8 cellular contexts compared by ENCODE assay signal in the genomic region with DNA sequence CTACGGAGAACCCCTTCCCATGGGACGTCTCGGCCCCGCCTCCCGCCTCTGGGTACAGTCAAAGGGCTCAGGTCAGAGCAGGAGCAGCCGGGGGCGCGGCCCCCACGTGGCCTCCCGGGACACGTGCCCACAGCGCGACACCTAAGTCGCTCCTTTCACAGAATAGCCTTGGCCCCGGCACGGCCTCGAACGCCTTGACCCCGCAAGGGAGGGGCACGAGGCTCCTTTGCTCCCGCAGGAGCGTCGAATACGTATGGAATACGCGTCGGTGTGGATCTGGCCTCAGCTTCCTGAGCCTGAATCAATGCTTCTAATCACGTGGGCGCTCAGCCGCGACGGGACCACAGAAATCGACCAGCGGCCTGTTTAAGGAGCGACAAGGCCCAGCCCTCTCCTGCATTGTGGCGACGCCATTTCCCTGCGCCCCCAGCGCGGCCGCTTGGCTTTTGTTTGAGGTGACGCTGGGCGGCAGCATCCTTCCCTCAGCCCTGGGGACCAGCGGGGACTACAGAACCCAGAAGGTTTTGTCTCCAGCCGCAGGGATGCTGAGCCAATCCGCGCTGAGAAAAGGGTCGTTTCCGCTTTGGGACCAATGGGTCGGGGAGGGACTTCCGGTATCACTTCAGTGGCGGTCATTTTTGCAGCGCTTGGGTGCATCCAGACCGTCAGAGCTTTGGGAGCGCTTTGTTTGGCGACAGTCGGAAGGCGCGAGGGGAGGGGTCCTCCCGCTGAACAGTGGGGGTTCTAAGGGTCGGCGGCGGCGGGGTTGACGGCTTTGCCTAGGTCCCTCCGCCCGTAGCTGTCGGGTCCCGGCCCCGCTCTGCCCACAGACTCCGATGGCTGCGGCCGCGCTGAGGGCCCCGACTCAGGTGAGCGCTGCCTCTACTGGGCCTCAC. TPM values are rescaled to one million over a fixed set of nuclear protein-coding genes. Genes with fewer than 3 reads are reported as not detected.
DNase-seq lines count a peak whose midpoint lies in the region; ATAC-seq, FAIRE-seq and TF ChIP-seq lines count a peak whose summit lies in the region.

Gene ZIK1 (plus strand): TSS at position 625 of the 896 bp plus-strand sequence. CDS start 212 bp downstream, at position 837.

- peaks cover 60% of the 10 kb centered on the region for H3K36me3 Mint-ChIP-seq in GM23338 (ENCODE audit: low read depth)
- H3K36me3 Mint-ChIP-seq in activated CD4-positive, alpha-beta memory T cell treated with anti-CD3 and anti-CD28 coated beads for 36 hours, result peaks cover 51% of the 10 kb centered on the region

- no peaks in the 10 kb centered on the region for H3K27me3 ChIP-seq in GM23338 (ENCODE audit: insufficient read depth)
- no peaks in the 10 kb centered on the region; a peak in 1 of 5 replicates for H3K27me3 ChIP-seq in HepG2 (ENCODE audit: control insufficient read depth in 1 of 2, insufficient read depth in 2 of 2, low read length in 2 of 2)

- H3K27me3 Mint-ChIP-seq in GM23338 (ENCODE audit: insufficient read depth, low read depth, poor library complexity), result peaks cover 18% of the 10 kb centered on the region
- no peaks in the 10 kb centered on the region for H3K27me3 Mint-ChIP-seq in activated CD4-positive, alpha-beta memory T cell treated with anti-CD3 and anti-CD28 coated beads for 36 hours

- no peak for TF ChIP-seq RAD21 in HepG2 (CRISPR knock-in tag; IDR thresholded peaks at IDR 0.05)

- peaks cover 17% of the 10 kb centered on the region; the same call in 1 of the 2 replicates for H3K9me2 ChIP-seq in GM23338 (ENCODE audit: insufficient read depth)

- H3K4me1 ChIP-seq in GM23338 (ENCODE audit: insufficient read depth) (peaks cover 11% of the 10 kb centered on the region), HepG2 (ENCODE audit: insufficient read depth, low read length) (peaks cover 14% of the 10 kb centered on the region)

- TF ChIP-seq CTCF in GM23338 (conservative IDR thresholded peaks at IDR 0.05; ENCODE audit: low read depth in 2 of 2), result peak in 1 of 2 experiments; percentile 26; a peak in 1 of 4 replicates
- TF ChIP-seq CTCF in HepG2 (CRISPR knock-in tag; IDR thresholded peaks at IDR 0.05), result peak; percentile 46

- H3K4me3 Mint-ChIP-seq in GM23338, result peak within 1 kb of the TSS; percentile 95
- peak within 1 kb of the TSS; percentile 86 for H3K4me3 Mint-ChIP-seq in activated CD4-positive, alpha-beta memory T cell treated with anti-CD3 and anti-CD28 coated beads for 36 hours

- H3K4me3 ChIP-seq in GM23338 (peak within 1 kb of the TSS; percentile 94), HepG2 (replicated peaks in 1 of 3; ENCODE audit: insufficient read depth in 1 of 3, low read depth in 2 of 3, low read length in 3 of 3) (peak within 1 kb of the TSS; percentile 61 to 71 (median 65))

- H3K27ac ChIP-seq in GM23338 (ENCODE audit: low read depth), result peak within 1 kb of the TSS; percentile 61; the same call in 1 of the 2 replicates
- H3K27ac ChIP-seq in HepG2 (ENCODE audit: extremely low read length, insufficient read depth, low read length), result no peak within 1 kb of the TSS

- peaks cover 10% of the 10 kb centered on the region for H3K4me1 Mint-ChIP-seq in GM23338
- peaks cover 21% of the 10 kb centered on the region for H3K4me1 Mint-ChIP-seq in activated CD4-positive, alpha-beta memory T cell treated with anti-CD3 and anti-CD28 coated beads for 36 hours (ENCODE audit: low read depth)

- intact Hi-C loops in activated CD4-positive, alpha-beta memory T cell treated with anti-CD3 and anti-CD28 coated beads for 36 hours (cut with micrococcal nuclease), result loop anchor here (5.0 kb wide), 1 partner anchor 804 kb away; the partner anchor contains the start of gene RPS5
- intact Hi-C loops in HepG2 (cut with micrococcal nuclease; ENCODE audit: unreplicated experiment), result no loop called here

- peak; percentile 37 for FAIRE-seq in HepG2 (lab: Jason Lieb, UNC)

- H4K20me1 ChIP-seq in GM23338 (replicated peaks; ENCODE audit: insufficient read depth), result peaks cover 4% of the 10 kb centered on the region
- no peaks in the 10 kb centered on the region for H4K20me1 ChIP-seq in HepG2 (ENCODE audit: insufficient read depth, low read length)

- peak within 1 kb of the TSS; percentile 58 for H3K9ac ChIP-seq in HepG2 (ENCODE audit: insufficient read depth, low read depth, low read length)

- H2AFZ ChIP-seq in GM23338 (peak within 1 kb of the TSS; percentile 94), HepG2 (ENCODE audit: low read length) (no peak within 1 kb of the TSS)

- H3K27ac Mint-ChIP-seq in GM23338, result peak within 1 kb of the TSS; percentile 89
- H3K27ac Mint-ChIP-seq in activated CD4-positive, alpha-beta memory T cell treated with anti-CD3 and anti-CD28 coated beads for 36 hours, result peak within 1 kb of the TSS; percentile 69

- TF ChIP-seq EP300 in HepG2 (IDR thresholded peaks at IDR 0.05; ENCODE audit: low read depth in 2 of 2, low read length in 2 of 2), result no peak
- TF ChIP-seq EP300 in HepG2 (CRISPR knock-in tag; IDR thresholded peaks at IDR 0.05; ENCODE audit: borderline replicate concordance), result no peak

- CTCF ChIA-PET in activated CD4-positive, alpha-beta memory T cell treated with anti-CD3 and anti-CD28 coated beads for 36 hours (lab: Charles Lee), result no interaction called here
- CTCF ChIA-PET in HepG2 (lab: Yijun Ruan, JAX; ENCODE audit: low intra/inter-chr PET ratio, low total read pairs), result no interaction called here

- H3K36me3 ChIP-seq in GM23338 (ENCODE audit: insufficient read depth), result peaks cover 12% of the 10 kb centered on the region; the same call in 1 of the 2 replicates
- peaks cover 0 to 1% of the 10 kb centered on the region in 2 experiments; a peak in 1 of 5 replicates for H3K36me3 ChIP-seq in HepG2 (replicated peaks in 1 of 2; ENCODE audit: control insufficient read depth in 1 of 2, insufficient read depth in 2 of 2, low read length in 2 of 2)

- H3K79me2 ChIP-seq in GM23338 (replicated peaks; ENCODE audit: insufficient read depth), result peaks cover 43% of the 10 kb centered on the region
- no peaks in the 10 kb centered on the region for H3K79me2 ChIP-seq in HepG2 (ENCODE audit: insufficient read depth, low read length)

- no TSS peak for BruUV-seq in HepG2 (replicated peaks; lab: Mats Ljungman, UMichigan)

- H3K4me2 ChIP-seq in GM23338 (peak within 1 kb of the TSS; percentile 98), HepG2 (ENCODE audit: low read depth, low read length) (peak within 1 kb of the TSS; percentile 70)

- DNase-seq in DMS53 treated with DMSO at 0.1 percent for 48 hours (lab: John Stamatoyannopoulos, UW; ENCODE audit: unreplicated experiment) (peak; percentile 86), GM23338 (ENCODE audit: low spot score) (peak; percentile 99), NCI-H187 (lab: John Stamatoyannopoulos, UW) (peak; percentile 58 to 82), ecto neural progenitor cell (ENCODE audit: low spot score) (peak; percentile 94), HepG2 (ENCODE audit: low spot score) (peak; percentile 83), SW 1271 (lab: John Stamatoyannopoulos, UW) (no peak)
- DNase-seq in activated CD4-positive, alpha-beta memory T cell treated with anti-CD3 and anti-CD28 coated beads for 36 hours, result peak; percentile 91
- DNase-seq in stimulated activated CD4-positive, alpha-beta T cell treated with anti-CD3 and anti-CD28 coated beads, Interleukin-1b, Interleukin-23, amount 100 ng/mL, for 48 hours, result peak; percentile 89

- POLR2A ChIA-PET in activated CD4-positive, alpha-beta memory T cell treated with anti-CD3 and anti-CD28 coated beads for 36 hours (lab: Charles Lee), result no interaction called here
- POLR2A ChIA-PET in HepG2 (lab: Yijun Ruan, JAX), result no interaction called here

- ATAC-seq in GM23338 (peak; percentile 88), HepG2 (peak; percentile 90)

- no peaks in the 10 kb centered on the region for H3F3A ChIP-seq in GM23338 (replicated peaks; ENCODE audit: low read depth)

- 75% methylated on average over 15 of the region's 76 CpGs for WGBS in HepG2 (ENCODE audit: low lambda C conversion rate)

- 0 out of 4 replicates have a peak, but pooled peaks of 1 of the 2 experiments have one; percentile 36 for TF ChIP-seq POLR2A in HepG2 (IDR thresholded peaks at IDR 0.05; ENCODE audit: insufficient read depth in 1 of 2, low read depth in 2 of 2, low read length in 2 of 2)

- no peaks in the 10 kb centered on the region for H3K9me3 ChIP-seq in HepG2 (ENCODE audit: low read length)

- H3K9me3 Mint-ChIP-seq in GM23338, result peaks cover 80% of the 10 kb centered on the region
- peaks cover 67% of the 10 kb centered on the region for H3K9me3 Mint-ChIP-seq in activated CD4-positive, alpha-beta memory T cell treated with anti-CD3 and anti-CD28 coated beads for 36 hours

- in situ Hi-C loops in HepG2 (cut with HindIII; ENCODE audit: extremely low pct_ligation_motif_present, low pct_unique_long_range_greater_than_20kb), result no loop called here

TF ChIP-seq in GM23338, 12 proteins besides CTCF, POLR2A, EP300 and RAD21 (continues in another document):
- peak; percentile 93 for TF ChIP-seq CREB1 (CRISPR knock-in tag; IDR thresholded peaks at IDR 0.05; ENCODE audit: low read depth)

RNA-seq across cellular contexts. Expression of gene ZIK1, which starts in this region (rescaled TPM):
- 33.9 and 40.5 TPM in 2 replicates for total RNA-seq in GM23338 (2014; rRNA removed; shearing (Covaris generic))
- polyA plus RNA-seq in GM23338 (2016; fragmentation: Nextera tagmentation; extraction: Ambion mirVana), result 7.7 and 10.3 TPM in 2 replicates
- total RNA-seq in activated CD4-positive, alpha-beta memory T cell treated with anti-CD3 and anti-CD28 coated beads for 36 hours, result 1 to 10 TPM; 3.4 to 3.6 TPM
- 7.2 and 9.8 TPM in 2 replicates for total RNA-seq in HepG2 (2016; rRNA removed; fragmentation: Illumina TruSeq; extraction: Trizol)
- total RNA-seq in HepG2 (2016; cell fraction: cytosol; rRNA removed; fragmentation: Illumina TruSeq; extraction: Trizol; ENCODE audit: low read depth), result 1.5 and 1.7 TPM in 2 replicates
- 7.8 and 9.8 TPM in 2 replicates for total RNA-seq in HepG2 (2016; cell fraction: insoluble cytoplasmic fraction; rRNA removed; fragmentation: Illumina TruSeq; extraction: Trizol)
- total RNA-seq in HepG2 (2016; cell fraction: membrane; rRNA removed; fragmentation: Illumina TruSeq; extraction: Trizol), result 4.6 TPM in 2 replicates
- total RNA-seq in HepG2 (2016; cell fraction: nucleus; rRNA removed; fragmentation: Illumina TruSeq; extraction: Trizol), result 4.4 and 6.3 TPM in 2 replicates
- 1.9 and 2.1 TPM in 2 replicates for polyA plus RNA-seq in HepG2 (2011; rRNA removed)
- polyA plus RNA-seq in HepG2 (2011; cell fraction: cytosol; rRNA removed), result 2.0 and 2.2 TPM in 2 replicates
- polyA plus RNA-seq in HepG2 (2011; cell fraction: nucleus; rRNA removed), result 2.2 and 3.0 TPM in 2 replicates
- polyA plus RNA-seq in HepG2 (2012), result 1.4 and 2.4 TPM in 2 replicates
- 0.50 and 0.66 TPM in 2 replicates for polyA plus RNA-seq in HepG2 (2016; cell fraction: cytosol; fragmentation: Illumina TruSeq; extraction: Trizol; ENCODE audit: low read depth)
- polyA plus RNA-seq in HepG2 (2016; cell fraction: insoluble cytoplasmic fraction; fragmentation: Illumina TruSeq; extraction: Trizol; ENCODE audit: low read depth), result 5.6 and 6.4 TPM in 2 replicates
- 1.9 and 2.1 TPM in 2 replicates for polyA plus RNA-seq in HepG2 (2016; cell fraction: membrane; fragmentation: Illumina TruSeq; extraction: Trizol; ENCODE audit: low read depth)
- polyA plus RNA-seq in HepG2 (2016; cell fraction: nucleus; fragmentation: Illumina TruSeq; extraction: Trizol; ENCODE audit: insufficient read depth, low read depth), result 4.4 and 4.7 TPM in 2 replicates
- polyA minus RNA-seq in HepG2 (2011; rRNA and poly(A)+ RNA removed; ENCODE audit: low replicate concordance), result 2.2 TPM in 1 of 2 replicates, not detected in the other
- polyA minus RNA-seq in HepG2 (2011; cell fraction: cytosol; rRNA and poly(A)+ RNA removed), result 0.88 and 2.3 TPM in 2 replicates
- polyA minus RNA-seq in HepG2 (2011; cell fraction: nucleus; rRNA and poly(A)+ RNA removed), result 4.1 and 4.2 TPM in 2 replicates

Comparison
In these comparisons a context has a peak if more than half of its experiments do, and no peak if none do; other contexts are left out.
1. DNase-seq: peak in DMS53 treated with DMSO at 0.1 percent for 48 hours (single experiment), GM23338 (single experiment), NCI-H187 (2 of 2), activated CD4-positive, alpha-beta memory T cell treated with anti-CD3 and anti-CD28 coated beads for 36 hours (single experiment), ecto neural progenitor cell (single experiment), HepG2 (single experiment) and stimulated activated CD4-positive, alpha-beta T cell treated with anti-CD3 and anti-CD28 coated beads, Interleukin-1b, Interleukin-23, amount 100 ng/mL, for 48 hours (single experiment); none in SW 1271 (0 of 2).